In genomic region chr5:177357459-177358332, GRCh38 we compare ENCODE assay signal across 2 cellular contexts.
TF ChIP-seq lines count a peak whose summit lies in the region.

TSS of gene RGS14 (plus strand) at chr5:177357924. CDS start at chr5:177358025, 101 bp downstream.

TF ChIP-seq in GM12878, 131 proteins besides CTCF, POLR2A, EP300 and RAD21 (continues in another document):
- TF ChIP-seq ZNF207 (IDR thresholded peaks at IDR 0.05; ENCODE audit: borderline replicate concordance), result no peak
- TF ChIP-seq YY1 (IDR thresholded peaks at IDR 0.05; ENCODE audit: low read depth, low read length), result peak; percentile 50; the same call in 1 of the 2 replicates
- TF ChIP-seq ZBTB33 (IDR thresholded peaks at IDR 0.05), result no peak
- peak; percentile 91 for TF ChIP-seq IKZF1 (conservative IDR thresholded peaks at IDR 0.05)
- no peak for TF ChIP-seq NR2C1 (IDR thresholded peaks at IDR 0.05)
- TF ChIP-seq SREBF2 (IDR thresholded peaks at IDR 0.05; ENCODE audit: low read length), result no peak
- TF ChIP-seq CEBPZ (IDR thresholded peaks at IDR 0.05; ENCODE audit: low read depth, low read length), result no peak
- TF ChIP-seq SPI1 (IDR thresholded peaks at IDR 0.05; ENCODE audit: borderline replicate concordance, insufficient read depth, low read depth, low read length), result peak; percentile 93
- no peak for TF ChIP-seq HDAC6 (IDR thresholded peaks at IDR 0.05; ENCODE audit: unreplicated experiment)
- TF ChIP-seq BRCA1 (IDR thresholded peaks at IDR 0.05; ENCODE audit: low read depth, low read length), result no peak
- TF ChIP-seq ZZZ3 (IDR thresholded peaks at IDR 0.05; ENCODE audit: control insufficient read depth, insufficient read length, low read depth), result no peak
- no peak for TF ChIP-seq RBBP5 (conservative IDR thresholded peaks at IDR 0.05)
- peak; percentile 70; the same call in 1 of the 2 replicates for TF ChIP-seq EED (IDR thresholded peaks at IDR 0.05; ENCODE audit: low read depth)
- no peak; the same call in 1 of the 2 replicates for TF ChIP-seq PAX5 (IDR thresholded peaks at IDR 0.05; ENCODE audit: borderline replicate concordance, low read depth, low read length)
- no peak for TF ChIP-seq ZNF24 (IDR thresholded peaks at IDR 0.05)
- peak; percentile 78 for TF ChIP-seq IRF5 (IDR thresholded peaks at IDR 0.05; ENCODE audit: borderline replicate concordance)
- TF ChIP-seq BCLAF1 (IDR thresholded peaks at IDR 0.05), result no peak
- TF ChIP-seq BMI1 (IDR thresholded peaks at IDR 0.05; ENCODE audit: borderline replicate concordance), result peak; percentile 78
- no peak; the same call in 1 of the 2 replicates for TF ChIP-seq HCFC1 (IDR thresholded peaks at IDR 0.05; ENCODE audit: low read length)
- no peak for TF ChIP-seq ZNF622 (IDR thresholded peaks at IDR 0.05)
- TF ChIP-seq EZH2 (IDR thresholded peaks at IDR 0.05; ENCODE audit: borderline replicate concordance, control insufficient read depth, low read depth, low read length), result no peak
- TF ChIP-seq BCL11A (IDR thresholded peaks at IDR 0.05; ENCODE audit: low read depth, low read length), result no peak; the same call in 1 of the 2 replicates

TF ChIP-seq in HepG2, 621 proteins besides CTCF, POLR2A, EP300 and RAD21:
- TF ChIP-seq KDM6A (CRISPR knock-in tag; IDR thresholded peaks at IDR 0.05; ENCODE audit: low read depth) (no peak), ZNF687 (CRISPR knock-in tag; IDR thresholded peaks at IDR 0.05) (peak; percentile 19; the same call in 1 of the 2 replicates), ZNF30 (CRISPR knock-in tag; IDR thresholded peaks at IDR 0.05) (no peak), MNT (IDR thresholded peaks at IDR 0.05) (peak; percentile 66), ZKSCAN1 (IDR thresholded peaks at IDR 0.05; ENCODE audit: low read length) (0 out of 2 replicates have a peak, but pooled peaks have one; percentile 21), BHLHE40 (IDR thresholded peaks at IDR 0.05; ENCODE audit: low read length) (peak; percentile 19; the same call in 1 of the 2 replicates), HIC2 (CRISPR knock-in tag; IDR thresholded peaks at IDR 0.05; ENCODE audit: low read depth) (peak; percentile 30; the same call in 1 of the 2 replicates), HNRNPL (IDR thresholded peaks at IDR 0.05; ENCODE audit: low read depth, low read length) (peak; percentile 74; the same call in 1 of the 2 replicates), HCFC1 (IDR thresholded peaks at IDR 0.05; ENCODE audit: low read depth, low read length) (no peak), ADNP (CRISPR knock-in tag; IDR thresholded peaks at IDR 0.05) (no peak)
